22 cellular contexts compared by ENCODE assay signal in the genomic region with DNA sequence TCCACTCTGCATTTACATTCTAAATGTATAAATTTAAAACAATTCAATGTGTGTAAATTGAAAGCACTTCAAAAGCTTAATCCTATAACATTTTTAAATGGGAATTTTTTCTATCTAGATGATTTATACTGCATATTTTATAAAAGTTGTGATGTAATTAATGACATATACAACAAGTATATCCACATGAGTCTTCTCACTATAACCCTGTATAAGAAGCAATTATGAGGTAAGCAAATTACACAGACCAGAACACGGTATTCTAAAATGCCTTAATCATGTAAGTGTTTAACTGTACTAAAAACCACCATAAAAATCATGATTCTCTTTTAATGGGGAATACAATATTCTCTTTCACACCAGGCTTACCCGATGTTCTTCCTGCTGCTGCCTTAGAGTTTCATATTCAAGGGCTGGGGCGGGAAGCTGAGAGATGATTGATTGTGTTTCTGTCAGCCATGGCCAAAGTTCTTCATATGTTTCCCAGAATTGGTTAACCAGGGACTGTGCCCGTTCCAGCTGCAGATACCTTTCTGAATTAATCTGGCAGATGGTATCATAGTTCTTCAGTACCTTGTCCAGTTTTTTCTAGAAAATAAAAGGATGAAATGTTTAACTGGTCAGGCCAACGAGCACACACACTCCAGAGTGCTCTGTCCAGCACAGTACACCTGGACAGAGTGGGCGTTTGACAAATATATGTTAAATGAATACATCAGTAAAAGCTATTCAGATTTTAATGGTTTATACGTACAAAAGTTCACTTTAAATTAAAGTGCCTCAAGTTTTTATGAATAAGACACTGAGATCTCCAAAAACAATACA.
A peak's percentile ranks its signal among the peaks of the same experiment; 100 is the strongest.
DNase-seq lines count a peak whose midpoint lies in the region; ATAC-seq, FAIRE-seq and TF ChIP-seq lines count a peak whose summit lies in the region.
"Had no signal": no experiment of that assay in that cellular context is flagged by ENCODE, and none has a peak within 500 bp of the region (broad histone marks: within the 10 kb centered on the region; RNA-seq: fewer than 3 reads in every experiment).

No MANE protein-coding gene starts in this region.

- peaks cover 9% of the 10 kb centered on the region for H3K36me3 ChIP-seq in fibroblast of lung (ENCODE audit: control insufficient read depth, insufficient read depth, low read length)
- peaks cover 0 to 4% of the 10 kb centered on the region in 2 donors for H3K36me3 ChIP-seq in small intestine (ENCODE audit: control insufficient read depth in 2 of 2, insufficient read depth in 2 of 2, low read length in 2 of 2)

- TF ChIP-seq CTCF in HFFc6 (IDR thresholded peaks at IDR 0.05) (no peak), fibroblast of lung (conservative IDR thresholded peaks at IDR 0.05 in 1 of 2, IDR thresholded peaks at IDR 0.05 in 1 of 2; ENCODE audit: low read depth in 1 of 2, low read length in 2 of 2) (no peak)

- no peaks in the 10 kb centered on the region for H3K4me1 ChIP-seq in fibroblast of lung (ENCODE audit: control insufficient read depth, extremely low read depth, insufficient read depth, low read length)
- H3K4me1 ChIP-seq in small intestine (ENCODE audit: control insufficient read depth in 2 of 2, insufficient read depth in 1 of 2, low read depth in 1 of 2, low read length in 1 of 2) = peaks cover 2 to 9% of the 10 kb centered on the region in 2 donors
- H3K4me1 ChIP-seq: BLaER1, foreskin keratinocyte had no signal

- H3K9me3 ChIP-seq in fibroblast of lung (ENCODE audit: control insufficient read depth, insufficient read depth, low read depth, low read length) (no peaks in the 10 kb centered on the region), small intestine (ENCODE audit: control insufficient read depth, low read depth) (no peaks in the 10 kb centered on the region)
- H3K9me3 ChIP-seq: BLaER1 had no signal

- H2AFZ ChIP-seq in fibroblast of lung (ENCODE audit: low read length) = no peak overlapping the region

- H3K36me3 Mint-ChIP-seq in HFFc6 (ENCODE audit: low read depth) = peaks cover 67% of the 10 kb centered on the region
- no peaks in the 10 kb centered on the region for H3K36me3 Mint-ChIP-seq in natural killer cell treated with Interleukin-12 subunit alpha and Interleukin-12 subunit beta and Interleukin-15 and Interleukin-18, amount 100 ng/mL, for 72 hours
- H3K36me3 Mint-ChIP-seq: stimulated activated naive B cell treated with anti-CD40 and anti-IgM and Interleukin-4, amounts not matched to agents 10 μg/mL and 1 μg/mL and 100 μg/mL, for 72 hours had no signal

- H3K9ac ChIP-seq in fibroblast of lung (ENCODE audit: insufficient read depth, low read length) = no peak overlapping the region
- H3K9ac ChIP-seq: BLaER1 had no signal

- peak overlapping the region; percentile 15 for H3K27ac ChIP-seq in fibroblast of lung (ENCODE audit: insufficient read depth, low read length)
- peak overlapping the region in 1 of 2 donors; percentile 64 for H3K27ac ChIP-seq in small intestine (ENCODE audit: low read depth in 1 of 2, low read length in 1 of 2)
- H3K27ac ChIP-seq: BLaER1, cardiac muscle cell, foreskin keratinocyte, skin epidermis had no signal

- H3K27me3 Mint-ChIP-seq in HFFc6 (ENCODE audit: insufficient read depth) = peaks cover 8% of the 10 kb centered on the region; the same call in 1 of the 2 replicates
- no peaks in the 10 kb centered on the region for H3K27me3 Mint-ChIP-seq in natural killer cell treated with Interleukin-12 subunit alpha and Interleukin-12 subunit beta and Interleukin-15 and Interleukin-18, amount 100 ng/mL, for 72 hours
- H3K27me3 Mint-ChIP-seq: activated CD4-positive, alpha-beta T cell treated with anti-CD3 and anti-CD28 coated beads, Interleukin-2, amount 10 ng/mL, durations not matched to agents 7 days and 5 days; stimulated activated naive B cell treated with anti-CD40 and anti-IgM and Interleukin-4, amounts not matched to agents 10 μg/mL and 1 μg/mL and 100 μg/mL, for 72 hours had no signal

- no peak overlapping the region; the same call in 1 of the 2 replicates for H3K4me3 Mint-ChIP-seq in HFFc6
- no peak overlapping the region for H3K4me3 Mint-ChIP-seq in natural killer cell treated with Interleukin-12 subunit alpha and Interleukin-12 subunit beta and Interleukin-15 and Interleukin-18, amount 100 ng/mL, for 72 hours
- H3K4me3 Mint-ChIP-seq: activated CD4-positive, alpha-beta T cell treated with anti-CD3 and anti-CD28 coated beads, Interleukin-2, amount 10 ng/mL, durations not matched to agents 7 days and 5 days; activated naive CD4-positive, alpha-beta T cell treated with anti-CD3 and anti-CD28 coated beads, Interleukin-2, amount 50 U/mL, for 24 hours; immature natural killer cell; stimulated activated naive B cell treated with anti-CD40 and anti-IgM and Interleukin-4, amounts not matched to agents 10 μg/mL and 1 μg/mL and 100 μg/mL, for 72 hours had no signal

- no peaks in the 10 kb centered on the region for H4K20me1 ChIP-seq in fibroblast of lung (ENCODE audit: control insufficient read depth, extremely low read depth, insufficient read depth, low read length)
- H4K20me1 ChIP-seq: BLaER1 had no signal

- H3K4me2 ChIP-seq in fibroblast of lung (ENCODE audit: extremely low read depth, insufficient read depth, low read length) = no peak overlapping the region
- H3K4me2 ChIP-seq: BLaER1 had no signal

- ATAC-seq in HG02623 (IDR thresholded peaks at IDR 0.05; ENCODE audit: unreplicated experiment) = no peak
- ATAC-seq in natural killer cell treated with Interleukin-12 subunit alpha and Interleukin-12 subunit beta and Interleukin-15 and Interleukin-18, amount 100 ng/mL, for 72 hours = no peak
- ATAC-seq: foreskin keratinocyte; HCT116; stimulated activated naive B cell treated with anti-CD40 and anti-IgM and Interleukin-4, amounts not matched to agents 10 μg/mL and 1 μg/mL and 100 μg/mL, for 72 hours had no signal

- DNase-seq in HFFc6 (no peak), NCI-H524 (lab: John Stamatoyannopoulos, UW) (peak; percentile 32 to 77), fibroblast of lung (ENCODE audit: low read depth in 2 of 2) (no peak), small intestine (peak; percentile 78), dedifferentiated amniotic fluid mesenchymal stem cell (ENCODE audit: extremely low spot score) (no peak), NCI-H2081 treated with DMSO at 0.1 percent for 48 hours (lab: John Stamatoyannopoulos, UW) (no peak)
- DNase-seq in natural killer cell treated with Interleukin-12 subunit alpha and Interleukin-12 subunit beta and Interleukin-15 and Interleukin-18, amount 100 ng/mL, for 72 hours (ENCODE audit: low spot score) = no peak
- DNase-seq: activated CD4-positive, alpha-beta T cell treated with anti-CD3 and anti-CD28 coated beads, Interleukin-2, amount 10 ng/mL, durations not matched to agents 7 days and 5 days; effector memory CD4-positive, alpha-beta T cell; foreskin keratinocyte; immature natural killer cell; KG1; midbrain; NCI-H1694; NK-92 treated with Interleukin-12 subunit alpha and Interleukin-12 subunit beta, amount 100 ng/mL, for 24 hours; stimulated activated naive B cell treated with anti-CD40 and anti-IgM and Interleukin-4, amounts not matched to agents 10 μg/mL and 1 μg/mL and 100 μg/mL, for 72 hours had no signal

- peak overlapping the region; percentile 53; the same call in 1 of the 2 replicates for H3K27ac Mint-ChIP-seq in HFFc6
- H3K27ac Mint-ChIP-seq in natural killer cell treated with Interleukin-12 subunit alpha and Interleukin-12 subunit beta and Interleukin-15 and Interleukin-18, amount 100 ng/mL, for 72 hours = no peak overlapping the region
- H3K27ac Mint-ChIP-seq: activated CD4-positive, alpha-beta T cell treated with anti-CD3 and anti-CD28 coated beads, Interleukin-2, amount 10 ng/mL, durations not matched to agents 7 days and 5 days; activated naive CD4-positive, alpha-beta T cell treated with anti-CD3 and anti-CD28 coated beads, Interleukin-2, amount 50 U/mL, for 24 hours; immature natural killer cell; stimulated activated naive B cell treated with anti-CD40 and anti-IgM and Interleukin-4, amounts not matched to agents 10 μg/mL and 1 μg/mL and 100 μg/mL, for 72 hours had no signal

- H3K27me3 ChIP-seq in fibroblast of lung (ENCODE audit: control insufficient read depth, insufficient read depth, low read length) = no peaks in the 10 kb centered on the region
- H3K27me3 ChIP-seq in small intestine (ENCODE audit: control insufficient read depth in 2 of 2, insufficient read depth in 2 of 2, low read length in 2 of 2) = no peaks in the 10 kb centered on the region
- H3K27me3 ChIP-seq: BLaER1, cardiac muscle cell, foreskin keratinocyte had no signal

- H3K9me3 Mint-ChIP-seq in HFFc6 = no peaks in the 10 kb centered on the region
- H3K9me3 Mint-ChIP-seq in natural killer cell treated with Interleukin-12 subunit alpha and Interleukin-12 subunit beta and Interleukin-15 and Interleukin-18, amount 100 ng/mL, for 72 hours = no peaks in the 10 kb centered on the region
- H3K9me3 Mint-ChIP-seq: activated CD4-positive, alpha-beta T cell treated with anti-CD3 and anti-CD28 coated beads, Interleukin-2, amount 10 ng/mL, durations not matched to agents 7 days and 5 days had no signal

- no peak overlapping the region for H3K4me3 ChIP-seq in fibroblast of lung (replicated peaks in 1 of 4; ENCODE audit: control extremely low read depth in 1 of 4, insufficient read depth in 1 of 4, low read depth in 3 of 4, low read length in 4 of 4)
- H3K4me3 ChIP-seq in small intestine (ENCODE audit: low read depth in 1 of 2, low read length in 2 of 2) = no peak overlapping the region
- H3K4me3 ChIP-seq: BLaER1, cardiac muscle cell, skin epidermis had no signal

- H3K79me2 ChIP-seq in fibroblast of lung (ENCODE audit: control insufficient read depth, insufficient read depth, low read length) = peaks cover 5% of the 10 kb centered on the region

- peaks cover 73% of the 10 kb centered on the region for H3K4me1 Mint-ChIP-seq in HFFc6 (ENCODE audit: low read depth)
- H3K4me1 Mint-ChIP-seq in natural killer cell treated with Interleukin-12 subunit alpha and Interleukin-12 subunit beta and Interleukin-15 and Interleukin-18, amount 100 ng/mL, for 72 hours (ENCODE audit: low read depth in 2 of 2) = no peaks in the 10 kb centered on the region
- H3K4me1 Mint-ChIP-seq: activated naive CD4-positive, alpha-beta T cell treated with anti-CD3 and anti-CD28 coated beads, Interleukin-2, amount 50 U/mL, for 24 hours had no signal

- 19 to 54% (median 34%) methylated on average over 7 of the region's 7 CpGs for WGBS in small intestine, 3 donors

- FAIRE-seq in small intestine (lab: Jason Lieb, UNC) = no peak

Comparison
In these comparisons a context has a peak if more than half of its experiments do, and no peak if none do; other contexts are left out.
1. DNase-seq: peak in NCI-H524 (2 of 2) and small intestine (single experiment); none in HFFc6 (single experiment), fibroblast of lung (0 of 2), dedifferentiated amniotic fluid mesenchymal stem cell (single experiment), natural killer cell treated with Interleukin-12 subunit alpha and Interleukin-12 subunit beta and Interleukin-15 and Interleukin-18, amount 100 ng/mL, for 72 hours (single experiment) and NCI-H2081 treated with DMSO at 0.1 percent for 48 hours (single experiment).